12 cellular contexts compared by ENCODE assay signal in the genomic region with DNA sequence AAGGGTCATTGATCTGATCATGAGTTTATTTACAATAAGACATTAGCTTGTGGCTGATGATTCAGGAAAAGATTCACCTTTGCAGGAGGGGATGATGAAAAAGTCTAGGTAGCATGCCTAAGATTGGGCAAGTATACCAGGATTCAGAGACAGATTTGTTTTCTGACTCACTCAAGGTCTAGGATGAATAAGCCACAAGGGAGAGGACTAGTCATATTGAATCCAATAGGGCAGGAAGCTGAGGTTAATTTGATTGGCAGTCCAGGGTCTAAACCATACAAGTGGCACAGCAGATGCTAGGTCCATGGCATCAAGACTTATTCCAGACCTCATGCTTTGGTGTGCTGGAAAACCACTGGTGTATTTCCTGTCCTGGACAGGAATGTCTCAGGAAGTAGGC.
DNase-seq lines count a peak whose midpoint lies in the region; ATAC-seq and TF ChIP-seq lines count a peak whose summit lies in the region.
"Had no signal": no experiment of that assay in that cellular context is flagged by ENCODE, and none has a peak within 500 bp of the region (broad histone marks: within the 10 kb centered on the region; RNA-seq: fewer than 3 reads in every experiment).

No MANE protein-coding gene starts in this region.

- CTCF ChIA-PET in T-cell (lab: Charles Lee), result no interaction called here

- H2AFZ ChIP-seq in GM23248 (no peak overlapping the region), fibroblast of lung (ENCODE audit: low read length) (no peak overlapping the region)
- H2AFZ ChIP-seq: hepatocyte had no signal

- ATAC-seq in GM18517 (IDR thresholded peaks at IDR 0.05; ENCODE audit: unreplicated experiment) (peak; percentile 89), HG03457 (IDR thresholded peaks at IDR 0.05; ENCODE audit: unreplicated experiment) (peak; percentile 84), T-cell (replicated peaks in 1 of 4) (no peak)
- ATAC-seq: activated CD8-positive, alpha-beta T cell treated with anti-CD3 and anti-CD28 coated beads for 36 hours had no signal

- H3K4me1 Mint-ChIP-seq in T-cell, result no peaks in the 10 kb centered on the region

- no peaks in the 10 kb centered on the region for H3K36me3 ChIP-seq in GM23248 (ENCODE audit: low read depth)
- no peaks in the 10 kb centered on the region for H3K36me3 ChIP-seq in fibroblast of lung (ENCODE audit: control insufficient read depth, insufficient read depth, low read length)
- H3K36me3 ChIP-seq in testis (ENCODE audit: low read depth, missing control alignments), result no peaks in the 10 kb centered on the region
- no peaks in the 10 kb centered on the region for H3K36me3 ChIP-seq in right atrium auricular region

- TF ChIP-seq POLR2A in testis (IDR thresholded peaks at IDR 0.05), result no peak

- H4K20me1 ChIP-seq in GM23248 (ENCODE audit: insufficient read depth) (no peaks in the 10 kb centered on the region), fibroblast of lung (ENCODE audit: control insufficient read depth, extremely low read depth, insufficient read depth, low read length) (no peaks in the 10 kb centered on the region)

- H3K9ac ChIP-seq in GM23248 (no peak overlapping the region), fibroblast of lung (ENCODE audit: insufficient read depth, low read length) (no peak overlapping the region)

- no peaks in the 10 kb centered on the region for H3K36me3 Mint-ChIP-seq in T-cell

- H3K9me2 ChIP-seq in GM23248 (ENCODE audit: insufficient read depth), result no peaks in the 10 kb centered on the region

- H3K27ac ChIP-seq in GM23248 (peak overlapping the region; percentile 63), fibroblast of lung (ENCODE audit: insufficient read depth, low read length) (no peak overlapping the region), testis (no peak overlapping the region), right atrium auricular region (no peak overlapping the region)
- H3K27ac ChIP-seq: hepatocyte had no signal

- TF ChIP-seq CTCF in fibroblast of lung (conservative IDR thresholded peaks at IDR 0.05 in 1 of 2, IDR thresholded peaks at IDR 0.05 in 1 of 2; ENCODE audit: low read depth in 1 of 2, low read length in 2 of 2) (no peak), testis (IDR thresholded peaks at IDR 0.05) (no peak), right atrium auricular region (IDR thresholded peaks at IDR 0.05) (no peak)

- intact Hi-C loops in testis (cut with DNase I; ENCODE audit: low total_unique reads), result no loop called here

- H3K4me3 Mint-ChIP-seq in T-cell, result no peak overlapping the region
- H3K4me3 Mint-ChIP-seq: activated CD8-positive, alpha-beta T cell treated with anti-CD3 and anti-CD28 coated beads for 36 hours had no signal

- H3K9me3 ChIP-seq in GM23248 (ENCODE audit: low read depth), result no peaks in the 10 kb centered on the region
- H3K9me3 ChIP-seq in fibroblast of lung (ENCODE audit: control insufficient read depth, insufficient read depth, low read depth, low read length), result no peaks in the 10 kb centered on the region
- H3K9me3 ChIP-seq in testis, result no peaks in the 10 kb centered on the region
- peaks cover 0 to 10% of the 10 kb centered on the region in 2 donors for H3K9me3 ChIP-seq in right atrium auricular region

- H3F3A ChIP-seq in GM23248 (ENCODE audit: insufficient read depth), result peaks cover 53% of the 10 kb centered on the region

- POLR2A ChIA-PET in T-cell (lab: Charles Lee), result interaction anchor here in 1 of 2 donors (0.5 kb wide), 1 partner anchor 526 kb away, joined by 3 read pairs; no protein-coding TSS in a partner anchor

- peaks cover 9 to 16% (median 13%) of the 10 kb centered on the region in 3 donors for H3K9me3 Mint-ChIP-seq in T-cell

- in situ Hi-C loops in GM23248 (cut with MboI), result no loop called here

- peak; percentile 89 for DNase-seq in GM23248
- peak; percentile 12 to 92 for DNase-seq in fibroblast of lung (ENCODE audit: low read depth in 2 of 2)
- no peak for DNase-seq in T-cell
- DNase-seq in DMS114 treated with DMSO at 0.1 percent for 48 hours (lab: John Stamatoyannopoulos, UW; ENCODE audit: unreplicated experiment), result no peak
- no peak for DNase-seq in testis
- DNase-seq in right atrium auricular region (ENCODE audit: low spot score), result no peak
- DNase-seq: activated CD8-positive, alpha-beta T cell treated with anti-CD3 and anti-CD28 coated beads for 36 hours; central memory CD4-positive, alpha-beta T cell; COR-L47 had no signal

- no peak overlapping the region for H3K27ac Mint-ChIP-seq in T-cell
- H3K27ac Mint-ChIP-seq: activated CD8-positive, alpha-beta T cell treated with anti-CD3 and anti-CD28 coated beads for 36 hours had no signal

- no peaks in the 10 kb centered on the region for H3K27me3 Mint-ChIP-seq in T-cell
- H3K27me3 Mint-ChIP-seq: activated CD8-positive, alpha-beta T cell treated with anti-CD3 and anti-CD28 coated beads for 36 hours had no signal

- H3K27me3 ChIP-seq in GM23248 (replicated peaks; ENCODE audit: insufficient read depth) (no peaks in the 10 kb centered on the region), fibroblast of lung (ENCODE audit: control insufficient read depth, insufficient read depth, low read length) (no peaks in the 10 kb centered on the region), testis (no peaks in the 10 kb centered on the region), right atrium auricular region (no peaks in the 10 kb centered on the region)
- H3K27me3 ChIP-seq: hepatocyte had no signal

- H3K4me2 ChIP-seq in GM23248 (ENCODE audit: unreplicated experiment) (peak overlapping the region; percentile 29), fibroblast of lung (ENCODE audit: extremely low read depth, insufficient read depth, low read length) (no peak overlapping the region)
- H3K4me2 ChIP-seq: hepatocyte had no signal

- peaks cover 51% of the 10 kb centered on the region for H3K4me1 ChIP-seq in GM23248 (ENCODE audit: insufficient read depth)
- H3K4me1 ChIP-seq in fibroblast of lung (ENCODE audit: control insufficient read depth, extremely low read depth, insufficient read depth, low read length), result peaks cover 4% of the 10 kb centered on the region
- peaks cover 10% of the 10 kb centered on the region for H3K4me1 ChIP-seq in testis
- H3K4me1 ChIP-seq in right atrium auricular region, result no peaks in the 10 kb centered on the region

- H3K79me2 ChIP-seq in GM23248 (ENCODE audit: insufficient read depth) (no peaks in the 10 kb centered on the region), fibroblast of lung (ENCODE audit: control insufficient read depth, insufficient read depth, low read length) (no peaks in the 10 kb centered on the region)
- H3K79me2 ChIP-seq: hepatocyte had no signal

- H3K4me3 ChIP-seq in GM23248, result no peak overlapping the region
- no peak overlapping the region for H3K4me3 ChIP-seq in fibroblast of lung (replicated peaks in 1 of 4; ENCODE audit: control extremely low read depth in 1 of 4, insufficient read depth in 1 of 4, low read depth in 3 of 4, low read length in 4 of 4)
- no peak overlapping the region for H3K4me3 ChIP-seq in testis
- H3K4me3 ChIP-seq in right atrium auricular region, result no peak overlapping the region
- H3K4me3 ChIP-seq: hepatocyte had no signal

Comparison
In these comparisons a context has a peak if more than half of its experiments do, and no peak if none do; other contexts are left out.
1. ATAC-seq: peak in GM18517 (single experiment) and HG03457 (single experiment); none in T-cell (0 of 4).
2. DNase-seq: peak in GM23248 (single experiment) and fibroblast of lung (2 of 2); none in T-cell (0 of 34), DMS114 treated with DMSO at 0.1 percent for 48 hours (single experiment), testis (single experiment) and right atrium auricular region (single experiment).